19 cellular contexts compared by ENCODE assay signal in genomic region chr1:151958959-151959358, GRCh38.
"Had no signal": no experiment of that assay in that cellular context is flagged by ENCODE, and none has a peak within 500 bp of the region (broad histone marks: within the 10 kb centered on the region; RNA-seq: fewer than 3 reads in every experiment).

No MANE protein-coding gene starts in this region.

- H3K27me3 ChIP-seq: heart left ventricle, neutrophil, tibial nerve, vagina had no signal

- H3K36me3 ChIP-seq: heart left ventricle, neutrophil, tibial nerve, vagina had no signal

- H3K27ac ChIP-seq: dorsolateral prefrontal cortex, heart left ventricle, neutrophil, tibial nerve, vagina had no signal

- FAIRE-seq: bronchial epithelial cell, endometrium, frontal cortex had no signal

- H3K4me1 ChIP-seq: vagina had no signal

- DNase-seq: activated CD4-positive, alpha-beta T cell treated with anti-CD3 and anti-CD28 coated beads, Interleukin-2, amount 50 U/mL, for 48 hours; activated gamma-delta T cell; activated T-cell treated with anti-CD3 and anti-CD28 coated beads, Interleukin-2, amount 50 U/mL, for 48 hours; aorta; dorsolateral prefrontal cortex; heart left ventricle; islet precursor cell; mammary epithelial cell; naive thymus-derived CD4-positive, alpha-beta T cell; retina had no signal

- H3K4me3 ChIP-seq: dorsolateral prefrontal cortex, heart left ventricle, tibial nerve, vagina had no signal

- ATAC-seq: activated CD4-positive, CD25-positive, alpha-beta regulatory T cell treated with anti-CD3 and anti-CD28 coated beads, Interleukin-2, amount 50 U/mL, for 24 hours; heart left ventricle; left lobe of liver; naive thymus-derived CD4-positive, alpha-beta T cell; stimulated activated effector memory CD8-positive, alpha-beta T cell treated with anti-CD3 and anti-CD28 coated beads, Interleukin-12 subunit alpha, Interleukin-12 subunit beta, amount 100 ng/mL, for 72 hours had no signal

- H3K9me3 ChIP-seq: heart left ventricle, neutrophil, tibial nerve, vagina had no signal
